8 cellular contexts compared by ENCODE assay signal in the genomic region with DNA sequence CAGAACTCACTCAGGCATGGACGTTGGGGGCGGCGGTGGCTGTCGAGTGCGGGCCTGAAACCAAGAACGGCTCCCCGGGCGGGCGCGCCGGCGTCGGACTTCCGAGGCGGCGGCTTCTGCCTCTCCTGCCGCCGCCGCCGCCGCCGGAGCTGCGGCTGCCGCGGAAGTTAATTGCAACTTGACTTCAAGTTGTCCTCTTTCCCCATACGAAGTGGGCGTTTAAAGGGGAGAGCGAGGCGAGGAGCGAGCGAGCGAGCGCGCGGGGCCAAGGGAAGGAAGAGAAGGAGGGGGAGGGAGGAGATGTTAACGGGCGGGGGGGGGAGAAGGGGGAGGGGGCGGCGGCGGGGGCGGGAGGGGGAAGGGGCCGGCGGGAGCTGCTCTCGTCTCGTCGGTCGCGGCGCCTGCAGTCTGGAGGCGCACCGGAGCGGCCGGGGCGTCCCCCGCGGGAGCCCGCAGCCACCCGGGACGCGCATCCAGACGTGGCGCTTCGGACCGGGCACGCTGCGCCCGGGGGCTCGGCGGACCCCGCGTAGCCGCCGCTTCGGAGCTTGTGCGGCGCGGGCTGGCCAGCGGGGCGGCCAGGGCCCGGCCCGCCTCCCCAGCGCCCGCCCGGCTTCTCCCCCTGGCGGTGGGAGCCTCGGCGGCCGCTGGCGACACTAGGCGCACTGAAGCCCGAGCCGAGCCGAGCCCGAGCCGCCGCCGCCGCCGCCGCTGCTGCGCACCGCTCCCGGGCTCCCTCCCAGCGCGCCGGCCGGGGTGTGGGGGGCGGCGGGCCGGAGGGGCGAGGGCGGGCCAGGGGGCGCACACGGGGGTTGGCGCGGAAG. TPM values are rescaled to one million over a fixed set of nuclear protein-coding genes. Genes with fewer than 3 reads are reported as not detected.
DNase-seq lines count a peak whose midpoint lies in the region; ATAC-seq and TF ChIP-seq lines count a peak whose summit lies in the region.

No MANE protein-coding gene starts in this region.

- peaks cover 49% of the 10 kb centered on the region for H3K4me1 Mint-ChIP-seq in activated CD8-positive, alpha-beta memory T cell treated with anti-CD3 and anti-CD28 coated beads, Interleukin-2, amount 10 ng/mL, durations not matched to agents 7 days and 5 days

- ATAC-seq in Right ventricle myocardium inferior (peak; percentile 98), HG03025 (IDR thresholded peaks at IDR 0.05; ENCODE audit: low FRiP score, unreplicated experiment) (peak; percentile 74)
- ATAC-seq in activated CD8-positive, alpha-beta memory T cell treated with anti-CD3 and anti-CD28 coated beads, Interleukin-2, amount 10 ng/mL, durations not matched to agents 7 days and 5 days: peak; percentile 79
- ATAC-seq in stimulated activated naive CD8-positive, alpha-beta T cell treated with anti-CD3 and anti-CD28 coated beads, Interleukin-15, Interleukin-2, amounts not matched to agents 100 U/mL and 50 U/mL, for 24 hours: peak; percentile 79

- peak overlapping the region; percentile 99 for H3K4me3 Mint-ChIP-seq in activated CD8-positive, alpha-beta memory T cell treated with anti-CD3 and anti-CD28 coated beads, Interleukin-2, amount 10 ng/mL, durations not matched to agents 7 days and 5 days

- H3K4me3 ChIP-seq in epithelial cell of esophagus (ENCODE audit: low read length): peak overlapping the region; percentile 36

- peak; percentile 29 for TF ChIP-seq CTCF in epithelial cell of esophagus (IDR thresholded peaks at IDR 0.05; ENCODE audit: insufficient read depth, low read depth, low read length, missing control alignments)

- CTCF ChIA-PET in activated CD8-positive, alpha-beta memory T cell treated with anti-CD3 and anti-CD28 coated beads, Interleukin-2, amount 10 ng/mL, durations not matched to agents 7 days and 5 days (lab: Charles Lee): interaction anchor here (0.6 to 3.3 kb wide), 8 partner anchors 18 to 321 kb away, joined by 3 to 18 read pairs (median 3); no protein-coding TSS in a partner anchor

- H3K27ac Mint-ChIP-seq in activated CD8-positive, alpha-beta memory T cell treated with anti-CD3 and anti-CD28 coated beads, Interleukin-2, amount 10 ng/mL, durations not matched to agents 7 days and 5 days: peak overlapping the region; percentile 99

- H3K27me3 Mint-ChIP-seq in activated CD8-positive, alpha-beta memory T cell treated with anti-CD3 and anti-CD28 coated beads, Interleukin-2, amount 10 ng/mL, durations not matched to agents 7 days and 5 days: no peaks in the 10 kb centered on the region

- intact Hi-C loops in Right ventricle myocardium inferior (cut with DNase I) (loop anchor here (2.0 kb wide), 1 partner anchor 20 kb away; a partner anchor contains a TSS), cardiac septum (cut with DNase I) (loop anchor here (2.0 kb wide), 1 partner anchor 20 kb away; a partner anchor contains a TSS)

- peaks cover 9% of the 10 kb centered on the region for H3K9me3 Mint-ChIP-seq in activated CD8-positive, alpha-beta memory T cell treated with anti-CD3 and anti-CD28 coated beads, Interleukin-2, amount 10 ng/mL, durations not matched to agents 7 days and 5 days (ENCODE audit: low read depth)

- H3K36me3 Mint-ChIP-seq in activated CD8-positive, alpha-beta memory T cell treated with anti-CD3 and anti-CD28 coated beads, Interleukin-2, amount 10 ng/mL, durations not matched to agents 7 days and 5 days: peaks cover 67% of the 10 kb centered on the region

- peak; percentile 88 for DNase-seq in Right ventricle myocardium inferior (ENCODE audit: missing footprints)
- no peak for DNase-seq in cardiac septum (ENCODE audit: low spot score)
- peak; percentile 76 for DNase-seq in NCI-H748 (lab: John Stamatoyannopoulos, UW; ENCODE audit: unreplicated experiment)
- peak; percentile 85 for DNase-seq in activated CD8-positive, alpha-beta memory T cell treated with anti-CD3 and anti-CD28 coated beads, Interleukin-2, amount 10 ng/mL, durations not matched to agents 7 days and 5 days
- peak; percentile 61 for DNase-seq in epithelial cell of esophagus (ENCODE audit: low read depth)
- peak; percentile 60 for DNase-seq in myocyte (ENCODE audit: low read depth)
- DNase-seq in stimulated activated naive CD8-positive, alpha-beta T cell treated with anti-CD3 and anti-CD28 coated beads, Interleukin-15, Interleukin-2, amounts not matched to agents 100 U/mL and 50 U/mL, for 24 hours: peak; percentile 79

RNA-seq across cellular contexts. Expression of a gene that starts 19.7 kb away (rescaled TPM):
- 41.6 TPM for total RNA-seq in Right ventricle myocardium inferior
- total RNA-seq in cardiac septum: 56.9 TPM
- 100 to 1,000 TPM; 164 to 233 TPM for total RNA-seq in activated CD8-positive, alpha-beta memory T cell treated with anti-CD3 and anti-CD28 coated beads, Interleukin-2, amount 10 ng/mL, durations not matched to agents 7 days and 5 days
- 6.7 and 15.0 TPM in 2 replicates for total RNA-seq in myocyte
- polyA plus RNA-seq in myocyte (2012): 4.6 TPM
